15 cellular contexts compared by ENCODE assay signal in genomic region chr4:138090918-138091659, GRCh38.
DNase-seq lines count a peak whose midpoint lies in the region; ATAC-seq and TF ChIP-seq lines count a peak whose summit lies in the region.
"Had no signal": no experiment of that assay in that cellular context is flagged by ENCODE, and none has a peak within 500 bp of the region (broad histone marks: within the 10 kb centered on the region; RNA-seq: fewer than 3 reads in every experiment).

No MANE protein-coding gene starts in this region.

- no peaks in the 10 kb centered on the region for H3K9me3 ChIP-seq in SK-N-SH
- H3K9me3 ChIP-seq in OCI-LY7 (ENCODE audit: low read length): no peaks in the 10 kb centered on the region
- no peaks in the 10 kb centered on the region for H3K9me3 ChIP-seq in hepatocyte (ENCODE audit: low read depth)
- H3K9me3 ChIP-seq in thoracic aorta: no peaks in the 10 kb centered on the region
- H3K9me3 ChIP-seq: sigmoid colon had no signal

- H3K79me2 ChIP-seq in SK-N-SH (ENCODE audit: insufficient read depth): no peaks in the 10 kb centered on the region
- no peaks in the 10 kb centered on the region for H3K79me2 ChIP-seq in OCI-LY7 (ENCODE audit: insufficient read depth, low read depth, low read length)
- H3K79me2 ChIP-seq in hepatocyte: no peaks in the 10 kb centered on the region

- POLR2A ChIA-PET in SK-N-SH (lab: Yijun Ruan, JAX): interaction anchor here (1.2 kb wide), 1 partner anchor 864 kb away, joined by 4 read pairs; no protein-coding TSS in a partner anchor
- POLR2A ChIA-PET in OCI-LY7 (lab: Charles Lee): interaction anchor here (0.8 to 2.0 kb wide), 7 partner anchors 9 to 97 kb away, joined by 3 to 10 read pairs (median 3); no protein-coding TSS in a partner anchor

- ATAC-seq in SK-N-SH treated with all-trans-retinoic acid at 6 μM for 48 hours (no peak; the same call in 2 of the 3 replicates), thoracic aorta (ENCODE audit: insufficient number of reproducible peaks, low FRiP score, low read depth) (no peak), HG03442 (IDR thresholded peaks at IDR 0.05; ENCODE audit: unreplicated experiment) (no peak)
- ATAC-seq: T-helper 17 cell had no signal

- H2AFZ ChIP-seq in SK-N-SH (ENCODE audit: low read depth): peak overlapping the region; percentile 62; the same call in 1 of the 2 replicates
- H2AFZ ChIP-seq in OCI-LY7 (ENCODE audit: low read length): peak overlapping the region; percentile 23; the same call in 1 of the 2 replicates
- H2AFZ ChIP-seq in hepatocyte: peak overlapping the region; percentile 8

- H3K9ac ChIP-seq in SK-N-SH: no peak overlapping the region

- H4K20me1 ChIP-seq in SK-N-SH (ENCODE audit: insufficient read depth) (no peaks in the 10 kb centered on the region), OCI-LY7 (ENCODE audit: insufficient read depth, low read length) (no peaks in the 10 kb centered on the region), hepatocyte (ENCODE audit: insufficient read depth, poor library complexity, severe bottlenecking) (no peaks in the 10 kb centered on the region)

- no peak overlapping the region for H3K27ac ChIP-seq in SK-N-SH (ENCODE audit: low read depth in 2 of 2, low read length in 1 of 2)
- no peak overlapping the region for H3K27ac ChIP-seq in OCI-LY7 (ENCODE audit: low read depth, low read length, poor library complexity, severe bottlenecking)
- peak overlapping the region; percentile 29 for H3K27ac ChIP-seq in hepatocyte
- H3K27ac ChIP-seq in thoracic aorta: no peak overlapping the region
- H3K27ac ChIP-seq: sigmoid colon had no signal

- no peaks in the 10 kb centered on the region for H3K27me3 ChIP-seq in SK-N-SH (ENCODE audit: insufficient read depth)
- no peaks in the 10 kb centered on the region for H3K27me3 ChIP-seq in hepatocyte
- no peaks in the 10 kb centered on the region for H3K27me3 ChIP-seq in thoracic aorta (replicated peaks; ENCODE audit: insufficient read depth)
- H3K27me3 ChIP-seq: sigmoid colon had no signal

- CTCF ChIA-PET in SK-N-SH (lab: Yijun Ruan, JAX): interaction anchor here (0.6 to 2.9 kb wide), 35 partner anchors 10 to 972 kb away, joined by 3 to 42 read pairs (median 5); no protein-coding TSS in a partner anchor
- CTCF ChIA-PET in OCI-LY7 (lab: Charles Lee; ENCODE audit: unreplicated experiment): interaction anchor here (0.8 to 1.8 kb wide), 3 partner anchors 10 to 780 kb away, joined by 3 to 6 read pairs (median 3); no protein-coding TSS in a partner anchor

- TF ChIP-seq RAD21 in SK-N-SH (IDR thresholded peaks at IDR 0.05; ENCODE audit: low read length): no peak

- no peak for TF ChIP-seq CTCF in SK-N-SH (IDR thresholded peaks at IDR 0.05)
- TF ChIP-seq CTCF in OCI-LY7 (conservative IDR thresholded peaks at IDR 0.05; ENCODE audit: low read length): no peak
- TF ChIP-seq CTCF in hepatocyte (IDR thresholded peaks at IDR 0.05; ENCODE audit: poor library complexity): no peak
- no peak for TF ChIP-seq CTCF in thoracic aorta (IDR thresholded peaks at IDR 0.05)

- no peak for TF ChIP-seq EP300 in SK-N-SH (IDR thresholded peaks at IDR 0.05; ENCODE audit: borderline replicate concordance in 1 of 2, low read depth in 1 of 2, low read length in 1 of 2)

- H3F3A ChIP-seq in SK-N-SH (replicated peaks; ENCODE audit: insufficient read depth): peaks cover 3% of the 10 kb centered on the region

- no peaks in the 10 kb centered on the region for H3K9me2 ChIP-seq in SK-N-SH
- H3K9me2 ChIP-seq in OCI-LY7 (ENCODE audit: insufficient read depth, low read length): no peaks in the 10 kb centered on the region
- no peaks in the 10 kb centered on the region for H3K9me2 ChIP-seq in hepatocyte (replicated peaks; ENCODE audit: insufficient read depth)

- H3K4me1 ChIP-seq in SK-N-SH (ENCODE audit: control insufficient read depth in 1 of 2, insufficient read depth in 2 of 2, low read depth in 1 of 2, low read length in 1 of 2) (no peaks in the 10 kb centered on the region; a peak in 2 of 4 replicates), OCI-LY7 (ENCODE audit: insufficient read depth, low read length, poor library complexity, severe bottlenecking) (no peaks in the 10 kb centered on the region), hepatocyte (ENCODE audit: insufficient read depth) (peaks cover 10% of the 10 kb centered on the region), thoracic aorta (ENCODE audit: control insufficient read depth in 1 of 2, low read depth in 2 of 2) (peaks cover 3 to 27% of the 10 kb centered on the region in 2 donors)

- DNase-seq in SK-N-SH: no peak
- DNase-seq in OCI-LY7 (ENCODE audit: low spot score): no peak
- DNase-seq in hepatocyte (ENCODE audit: low spot score): no peak
- no peak for DNase-seq in thoracic aorta (ENCODE audit: low spot score)
- no peak for DNase-seq in cortex of kidney (lab: John Stamatoyannopoulos, UW)
- DNase-seq in NCI-H128 (lab: John Stamatoyannopoulos, UW; ENCODE audit: unreplicated experiment): no peak
- DNase-seq: activated B cell treated with CpG ODN at 0.5 μM for 24 hours; activated naive CD8-positive, alpha-beta T cell treated with anti-CD3 and anti-CD28 coated beads, Interleukin-2, amount 10 ng/mL, durations not matched to agents 7 days and 5 days; left cardiac atrium; NCI-H2171; NK-92 treated with Interleukin-12 subunit alpha and Interleukin-12 subunit beta, amount 100 ng/mL, for 24 hours; T-helper 17 cell had no signal

- H3K36me3 ChIP-seq in SK-N-SH (replicated peaks in 1 of 2; ENCODE audit: control insufficient read depth in 1 of 2, insufficient read depth in 2 of 2, low read length in 1 of 2) (no peaks in the 10 kb centered on the region), OCI-LY7 (ENCODE audit: insufficient read depth, low read length) (no peaks in the 10 kb centered on the region), hepatocyte (replicated peaks; ENCODE audit: insufficient read depth, low read depth) (no peaks in the 10 kb centered on the region), thoracic aorta (no peaks in the 10 kb centered on the region)
- H3K36me3 ChIP-seq: sigmoid colon had no signal

- 66% methylated on average over 5 of the region's 5 CpGs for WGBS in SK-N-SH (ENCODE audit: low lambda C conversion rate)
- WGBS in hepatocyte (ENCODE audit: low lambda C conversion rate, missing lambda C conversion rate): 46% methylated on average over 5 of the region's 5 CpGs

- H3K4me2 ChIP-seq in SK-N-SH (no peak overlapping the region), OCI-LY7 (ENCODE audit: low read length) (0 out of 2 replicates have a peak overlapping the region, but pooled peaks have one; percentile 14), hepatocyte (peak overlapping the region; percentile 72)

- intact Hi-C loops in OCI-LY7 (cut with micrococcal nuclease; ENCODE audit: unreplicated experiment): loop anchor here (1.0 to 2.0 kb wide), 2 partner anchors 56 to 92 kb away; no protein-coding TSS in a partner anchor

- BruUV-seq in OCI-LY7 (replicated peaks; lab: Mats Ljungman, UMichigan): no TSS peak

- no peak overlapping the region for H3K4me3 ChIP-seq in SK-N-SH (ENCODE audit: low read depth in 2 of 2, low read length in 1 of 2)
- H3K4me3 ChIP-seq in OCI-LY7 (ENCODE audit: low read depth, low read length, poor library complexity, severe bottlenecking): no peak overlapping the region
- no peak overlapping the region for H3K4me3 ChIP-seq in hepatocyte
- H3K4me3 ChIP-seq in thoracic aorta: peak overlapping the region; percentile 59

TF ChIP-seq in SK-N-SH, 30 proteins besides CTCF, POLR2A, EP300 and RAD21 (continues in another document):
- TF ChIP-seq SMC3 (IDR thresholded peaks at IDR 0.05; ENCODE audit: low read depth, low read length): no peak
- no peak for TF ChIP-seq USF2 (IDR thresholded peaks at IDR 0.05; ENCODE audit: borderline replicate concordance, low read depth, low read length)

TF ChIP-seq in SK-N-SH treated with all-trans-retinoic acid at 6 μM for 48 hours, 23 proteins besides CTCF, POLR2A, EP300 and RAD21 (continues in another document):
- no peak for TF ChIP-seq TSHZ2 (CRISPR knock-in tag; IDR thresholded peaks at IDR 0.05)
- no peak for TF ChIP-seq PPARA (CRISPR knock-in tag; IDR thresholded peaks at IDR 0.05; ENCODE audit: borderline replicate concordance)
- TF ChIP-seq CSDC2 (CRISPR knock-in tag; IDR thresholded peaks at IDR 0.05): no peak
- no peak for TF ChIP-seq ARNTL (CRISPR knock-in tag; IDR thresholded peaks at IDR 0.05; ENCODE audit: borderline replicate concordance, low read depth)
- TF ChIP-seq CSRNP3 (CRISPR knock-in tag; IDR thresholded peaks at IDR 0.05): no peak
- TF ChIP-seq BACH2 (CRISPR knock-in tag; IDR thresholded peaks at IDR 0.05; ENCODE audit: borderline replicate concordance): no peak

Comparison
In these comparisons a context has a peak if more than half of its experiments do, and no peak if none do; other contexts are left out.
1. H2AFZ ChIP-seq: peak in every context shown above with its lines; median percentile 62 in SK-N-SH; 23 in OCI-LY7; 8 in hepatocyte.